9 cellular contexts compared by ENCODE assay signal in genomic region chr20:34875657-34876160, GRCh38. TPM values are rescaled to one million over a fixed set of nuclear protein-coding genes. Genes with fewer than 3 reads are reported as not detected.
DNase-seq lines count a peak whose midpoint lies in the region; ATAC-seq, FAIRE-seq and TF ChIP-seq lines count a peak whose summit lies in the region.
"Had no signal": no experiment of that assay in that cellular context is flagged by ENCODE, and none has a peak within 500 bp of the region (broad histone marks: within the 10 kb centered on the region; RNA-seq: fewer than 3 reads in every experiment).

No MANE protein-coding gene starts in this region.

- H3K18ac ChIP-seq in mesendoderm (ENCODE audit: low read length): no peak overlapping the region

- no peak overlapping the region for H4K5ac ChIP-seq in mesendoderm (ENCODE audit: low read length)

- H3K36me3 ChIP-seq in ascending aorta (no peaks in the 10 kb centered on the region), mesendoderm (ENCODE audit: control insufficient read depth, insufficient read depth, low read length) (no peaks in the 10 kb centered on the region)

- no peak overlapping the region for H3K23ac ChIP-seq in mesendoderm (ENCODE audit: low read length)

- TF ChIP-seq POLR2A in A549 (IDR thresholded peaks at IDR 0.05; ENCODE audit: low read length): no peak

- TF ChIP-seq CTCF in A549 (IDR thresholded peaks at IDR 0.05) (peak; percentile 12; the same call in 2 of the 3 replicates), ascending aorta (IDR thresholded peaks at IDR 0.05) (peak in 1 of 3 experiments; percentile 33)

- no peak for DNase-seq in A549 (ENCODE audit: low read depth in 1 of 2, low spot score in 1 of 2)
- no peak for DNase-seq in ascending aorta (ENCODE audit: low spot score in 2 of 2)
- no peak for DNase-seq in mesendoderm
- no peak for DNase-seq in stimulated activated CD4-positive, alpha-beta T cell treated with anti-CD3 and anti-CD28 coated beads, Interleukin-4, amount 100 ng/mL, for 4 hours

- no peak for FAIRE-seq in A549 (lab: Jason Lieb, UNC)
- FAIRE-seq: islet of Langerhans had no signal

- CTCF ChIA-PET in A549 (lab: Yijun Ruan, JAX): interaction anchor here (0.7 to 7.8 kb wide), 24 partner anchors 10 to 400 kb away, joined by 3 to 207 read pairs (median 4); partner anchors contain the start of genes GSS and MYH7B

- ATAC-seq in A549 (no peak), HG02588 (IDR thresholded peaks at IDR 0.05; ENCODE audit: unreplicated experiment) (peak; percentile 25), GM19467 (IDR thresholded peaks at IDR 0.05; ENCODE audit: unreplicated experiment) (no peak), HG03039 (IDR thresholded peaks at IDR 0.05; ENCODE audit: unreplicated experiment) (no peak), GM21367 (IDR thresholded peaks at IDR 0.05; ENCODE audit: unreplicated experiment) (no peak)

- H2BK15ac ChIP-seq in mesendoderm (replicated peaks; ENCODE audit: low read depth): no peak overlapping the region

- no peaks in the 10 kb centered on the region for H3K9me3 ChIP-seq in A549
- no peaks in the 10 kb centered on the region for H3K9me3 ChIP-seq in ascending aorta

- peak overlapping the region; percentile 51 for H3K56ac ChIP-seq in mesendoderm (ENCODE audit: low read length)

- intact Hi-C loops in ascending aorta (cut with DNase I): loop anchor here (1.0 to 5.0 kb wide), 4 partner anchors 32 to 218 kb away; no protein-coding TSS in a partner anchor

- H3K27me3 ChIP-seq in ascending aorta (no peaks in the 10 kb centered on the region), mesendoderm (ENCODE audit: insufficient read depth, low read length, poor library complexity) (no peaks in the 10 kb centered on the region)

- no peak overlapping the region for H3K4ac ChIP-seq in mesendoderm (ENCODE audit: low read depth, low read length)

- H3K4me1 ChIP-seq in A549 (peaks cover 26% of the 10 kb centered on the region), ascending aorta (peaks cover 0 to 22% of the 10 kb centered on the region in 2 donors), mesendoderm (ENCODE audit: control insufficient read depth, low read depth, low read length) (peaks cover 3% of the 10 kb centered on the region)

- H3K4me3 ChIP-seq in A549: peak overlapping the region; percentile 81
- peak overlapping the region; percentile 97 to 99 for H3K4me3 ChIP-seq in ascending aorta
- no peak overlapping the region for H3K4me3 ChIP-seq in mesendoderm (ENCODE audit: low read length)

- H3K27ac ChIP-seq in A549 (peak overlapping the region; percentile 39 to 58; a peak in 5 of 6 replicates), ascending aorta (peak overlapping the region; percentile 70 to 79), mesendoderm (ENCODE audit: low read depth, low read length) (no peak overlapping the region)

- POLR2A ChIA-PET in A549 (lab: Yijun Ruan, JAX): interaction anchor here (0.6 to 2.1 kb wide), 6 partner anchors 15 to 217 kb away, joined by 3 to 19 read pairs (median 4); partner anchors contain the start of genes GSS, MYH7B and TRPC4AP

- no peak overlapping the region for H2AK5ac ChIP-seq in mesendoderm (ENCODE audit: low read length)

- no peak overlapping the region for H2BK5ac ChIP-seq in mesendoderm (ENCODE audit: low read length)

- 20% methylated on average over 10 of the region's 10 CpGs for WGBS in A549 (ENCODE audit: missing lambda C conversion rate)
- no CpG with 5 or more reads among the region's 10 CpGs for WGBS in mesendoderm (ENCODE audit: extremely low coverage, insufficient coverage, low lambda C conversion rate)

- no peak overlapping the region for H4K8ac ChIP-seq in mesendoderm (ENCODE audit: low read depth, low read length)

- no peak for TF ChIP-seq EP300 in A549 (IDR thresholded peaks at IDR 0.05)

- H3K79me2 ChIP-seq in mesendoderm (ENCODE audit: control insufficient read depth, insufficient read depth, low read length): no peaks in the 10 kb centered on the region

- H3K9ac ChIP-seq in mesendoderm (ENCODE audit: low read length): peak overlapping the region; percentile 14

- H3K4me2 ChIP-seq in A549: peak overlapping the region; percentile 73
- H3K4me2 ChIP-seq in mesendoderm (ENCODE audit: low read length): peak overlapping the region; percentile 25

- no peak for TF ChIP-seq RAD21 in A549 (conservative IDR thresholded peaks at IDR 0.05 in 1 of 2, IDR thresholded peaks at IDR 0.05 in 1 of 2)

- peaks cover 5% of the 10 kb centered on the region for H3K79me1 ChIP-seq in mesendoderm (ENCODE audit: low read length)

- H2BK120ac ChIP-seq in mesendoderm (ENCODE audit: low read depth, low read length): no peak overlapping the region

TF ChIP-seq in A549, 52 proteins besides CTCF, POLR2A, EP300 and RAD21:
- no peak for TF ChIP-seq RFX5 (IDR thresholded peaks at IDR 0.05)
- TF ChIP-seq ESRRA (IDR thresholded peaks at IDR 0.05; ENCODE audit: borderline replicate concordance, low read length): peak; percentile 45; the same call in 1 of the 2 replicates

RNA-seq across cellular contexts. Expression of gene ACSS2, which starts 0.7 kb away (rescaled TPM):
- 21.4 and 22.1 TPM in 2 replicates for polyA plus RNA-seq in A549 (2011; rRNA removed)
- polyA plus RNA-seq in A549 (2012; cell fraction: cytosol; rRNA removed): 13.3 and 14.9 TPM in 2 replicates
- polyA plus RNA-seq in A549 (2012; cell fraction: nucleus; rRNA removed): 24.0 and 27.8 TPM in 2 replicates
- polyA plus RNA-seq in A549 (2017; fragmentation: RNase III; extraction: RNeasy Plus Mini Kit Qiagen cat#74134 plus additional on column Dnase treatment): 19.1 to 24.1 TPM (median 19.8 TPM) in 3 replicates
- polyA minus RNA-seq in A549 (2011; rRNA and poly(A)+ RNA removed): 52.7 and 57.9 TPM in 2 replicates
- 156 TPM for total RNA-seq in ascending aorta
- polyA plus RNA-seq in mesendoderm (2013, experiment 1 of 2): 18.8 TPM
- 20.7 TPM for polyA plus RNA-seq in mesendoderm (2013, experiment 2 of 2)

RNA-seq across cellular contexts. Expression of gene GGT7, which starts 3.1 kb away (rescaled TPM):
- 3.5 and 4.2 TPM in 2 replicates for polyA plus RNA-seq in A549 (2011; rRNA removed)
- 5.9 and 7.5 TPM in 2 replicates for polyA plus RNA-seq in A549 (2012; cell fraction: cytosol; rRNA removed)
- polyA plus RNA-seq in A549 (2012; cell fraction: nucleus; rRNA removed): 40.7 and 50.1 TPM in 2 replicates
- polyA plus RNA-seq in A549 (2017; fragmentation: RNase III; extraction: RNeasy Plus Mini Kit Qiagen cat#74134 plus additional on column Dnase treatment): 8.6 to 10.6 TPM (median 9.1 TPM) in 3 replicates
- 5.2 and 6.2 TPM in 2 replicates for polyA minus RNA-seq in A549 (2011; rRNA and poly(A)+ RNA removed)
- total RNA-seq in ascending aorta: 25.5 TPM
- polyA plus RNA-seq in mesendoderm (2013, experiment 1 of 2): 7.7 TPM
- 7.4 TPM for polyA plus RNA-seq in mesendoderm (2013, experiment 2 of 2)

RNA-seq across cellular contexts. Expression of gene NCOA6, which starts 50.3 kb away (rescaled TPM):
- polyA plus RNA-seq in A549 (2011; rRNA removed): 18.0 and 22.7 TPM in 2 replicates
- 12.8 and 16.3 TPM in 2 replicates for polyA plus RNA-seq in A549 (2012; cell fraction: cytosol; rRNA removed)
- polyA plus RNA-seq in A549 (2012; cell fraction: nucleus; rRNA removed): 12.7 and 13.9 TPM in 2 replicates
- polyA plus RNA-seq in A549 (2017; fragmentation: RNase III; extraction: RNeasy Plus Mini Kit Qiagen cat#74134 plus additional on column Dnase treatment): 14.1 to 15.8 TPM (median 15.3 TPM) in 3 replicates
- 26.7 and 29.9 TPM in 2 replicates for polyA minus RNA-seq in A549 (2011; rRNA and poly(A)+ RNA removed)
- 21.6 TPM for total RNA-seq in ascending aorta
- polyA plus RNA-seq in mesendoderm (2013, experiment 1 of 2): 8.7 TPM
- 8.8 TPM for polyA plus RNA-seq in mesendoderm (2013, experiment 2 of 2)
